Comparison of ENCODE assay signal across 1 cellular context in genomic region chr5:346229-346935, GRCh38.
TF ChIP-seq lines count a peak whose summit lies in the region.

No MANE protein-coding gene starts in this region.

TF ChIP-seq in WTC11, 78 proteins besides CTCF, POLR2A, EP300 and RAD21 (continued from another document):
- no peak for TF ChIP-seq ARID4B (CRISPR knock-in tag; IDR thresholded peaks at IDR 0.05; ENCODE audit: borderline replicate concordance)
- no peak for TF ChIP-seq NFATC4 (CRISPR knock-in tag; IDR thresholded peaks at IDR 0.05)
- no peak for TF ChIP-seq GRHL2 (CRISPR knock-in tag; IDR thresholded peaks at IDR 0.05; ENCODE audit: insufficient replicate concordance, severe bottlenecking)
- no peak for TF ChIP-seq ZNF219 (CRISPR knock-in tag; IDR thresholded peaks at IDR 0.05; ENCODE audit: borderline replicate concordance)
- TF ChIP-seq, protein P1, sequence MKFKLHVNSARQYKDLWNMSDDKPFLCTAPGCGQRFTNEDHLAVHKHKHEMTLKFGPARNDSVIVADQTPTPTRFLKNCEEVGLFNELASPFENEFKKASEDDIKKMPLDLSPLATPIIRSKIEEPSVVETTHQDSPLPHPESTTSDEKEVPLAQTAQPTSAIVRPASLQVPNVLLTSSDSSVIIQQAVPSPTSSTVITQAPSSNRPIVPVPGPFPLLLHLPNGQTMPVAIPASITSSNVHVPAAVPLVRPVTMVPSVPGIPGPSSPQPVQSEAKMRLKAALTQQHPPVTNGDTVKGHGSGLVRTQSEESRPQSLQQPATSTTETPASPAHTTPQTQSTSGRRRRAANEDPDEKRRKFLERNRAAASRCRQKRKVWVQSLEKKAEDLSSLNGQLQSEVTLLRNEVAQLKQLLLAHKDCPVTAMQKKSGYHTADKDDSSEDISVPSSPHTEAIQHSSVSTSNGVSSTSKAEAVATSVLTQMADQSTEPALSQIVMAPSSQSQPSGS (CRISPR knock-in tag; IDR thresholded peaks at IDR 0.05; ENCODE audit: borderline replicate concordance, low read depth), result no peak
- TF ChIP-seq, protein P2, sequence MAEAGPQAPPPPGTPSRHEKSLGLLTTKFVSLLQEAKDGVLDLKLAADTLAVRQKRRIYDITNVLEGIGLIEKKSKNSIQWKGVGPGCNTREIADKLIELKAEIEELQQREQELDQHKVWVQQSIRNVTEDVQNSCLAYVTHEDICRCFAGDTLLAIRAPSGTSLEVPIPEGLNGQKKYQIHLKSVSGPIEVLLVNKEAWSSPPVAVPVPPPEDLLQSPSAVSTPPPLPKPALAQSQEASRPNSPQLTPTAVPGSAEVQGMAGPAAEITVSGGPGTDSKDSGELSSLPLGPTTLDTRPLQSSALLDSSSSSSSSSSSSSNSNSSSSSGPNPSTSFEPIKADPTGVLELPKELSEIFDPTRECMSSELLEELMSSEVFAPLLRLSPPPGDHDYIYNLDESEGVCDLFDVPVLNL (CRISPR knock-in tag; IDR thresholded peaks at IDR 0.05; ENCODE audit: borderline replicate concordance, low read depth), result no peak
- no peak for TF ChIP-seq STAT6 (CRISPR knock-in tag; conservative IDR thresholded peaks at IDR 0.05; ENCODE audit: low read depth)
- no peak for TF ChIP-seq USF1 (CRISPR knock-in tag; IDR thresholded peaks at IDR 0.05)
- TF ChIP-seq NFYB (CRISPR knock-in tag; conservative IDR thresholded peaks at IDR 0.05; ENCODE audit: low read depth), result no peak
- no peak for TF ChIP-seq SMAD4 (CRISPR knock-in tag; IDR thresholded peaks at IDR 0.05)
- no peak for TF ChIP-seq ATF3 (CRISPR knock-in tag; conservative IDR thresholded peaks at IDR 0.05)
- no peak for TF ChIP-seq OVOL2 (CRISPR knock-in tag; IDR thresholded peaks at IDR 0.05; ENCODE audit: borderline replicate concordance)
- no peak for TF ChIP-seq ZNF121 (CRISPR knock-in tag; IDR thresholded peaks at IDR 0.05)
- TF ChIP-seq, protein P3, sequence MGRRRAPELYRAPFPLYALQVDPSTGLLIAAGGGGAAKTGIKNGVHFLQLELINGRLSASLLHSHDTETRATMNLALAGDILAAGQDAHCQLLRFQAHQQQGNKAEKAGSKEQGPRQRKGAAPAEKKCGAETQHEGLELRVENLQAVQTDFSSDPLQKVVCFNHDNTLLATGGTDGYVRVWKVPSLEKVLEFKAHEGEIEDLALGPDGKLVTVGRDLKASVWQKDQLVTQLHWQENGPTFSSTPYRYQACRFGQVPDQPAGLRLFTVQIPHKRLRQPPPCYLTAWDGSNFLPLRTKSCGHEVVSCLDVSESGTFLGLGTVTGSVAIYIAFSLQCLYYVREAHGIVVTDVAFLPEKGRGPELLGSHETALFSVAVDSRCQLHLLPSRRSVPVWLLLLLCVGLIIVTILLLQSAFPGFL (CRISPR knock-in tag; IDR thresholded peaks at IDR 0.05; ENCODE audit: borderline replicate concordance), result no peak
